ENCODE assay signal across 8 cellular contexts in the genomic region with DNA sequence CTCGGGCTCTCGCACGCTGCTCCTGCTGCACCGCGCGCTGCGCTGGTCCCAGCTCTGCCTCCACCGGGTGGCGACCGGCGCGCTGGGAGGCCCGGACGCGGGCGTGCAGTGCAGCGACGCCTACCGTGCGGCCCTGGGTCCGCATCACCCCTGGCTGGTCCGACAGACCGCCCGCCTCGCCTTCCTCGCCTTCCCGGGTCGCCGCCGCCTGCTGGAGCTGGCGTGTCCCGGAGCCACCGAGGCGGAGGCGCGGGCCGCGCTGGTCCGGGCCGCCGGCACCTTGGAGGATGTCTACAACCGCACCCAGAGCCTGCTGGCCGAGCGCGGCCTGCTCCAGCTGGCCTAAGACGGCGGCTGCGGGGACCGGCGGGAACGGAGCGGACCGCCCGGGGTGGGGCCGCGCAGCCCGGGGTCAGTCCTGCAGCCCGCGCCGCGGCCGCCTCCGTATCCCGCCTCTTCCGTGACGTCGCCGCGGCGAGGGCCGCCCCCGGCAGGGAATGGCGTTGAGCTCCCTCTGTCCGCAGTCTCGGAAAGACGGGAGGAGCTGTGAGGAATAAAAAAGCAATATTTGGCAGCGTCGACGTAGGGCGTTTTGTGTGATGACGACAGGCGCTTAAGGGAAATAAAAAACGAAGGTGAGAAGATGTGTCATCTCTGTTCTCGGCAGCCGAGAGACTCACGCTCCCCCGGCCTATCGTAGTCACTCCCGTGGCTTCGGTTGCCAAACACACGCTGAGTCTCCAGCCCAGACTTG. TPM values are rescaled to one million over a fixed set of nuclear protein-coding genes. Genes with fewer than 3 reads are reported as not detected.
DNase-seq lines count a peak whose midpoint lies in the region; ATAC-seq, FAIRE-seq and TF ChIP-seq lines count a peak whose summit lies in the region.

No MANE protein-coding gene starts in this region.

- peaks cover 27% of the 10 kb centered on the region for H3K4me1 ChIP-seq in A549

- peak overlapping the region; percentile 97 for H3K4me2 ChIP-seq in A549

- peak overlapping the region; percentile 62 for H3K4me3 ChIP-seq in A549

- DNase-seq in A549 (ENCODE audit: low read depth in 1 of 2, low spot score in 1 of 2) (peak; percentile 94 to 99), NCI-H2227 treated with DMSO at 0.1 percent for 48 hours (lab: John Stamatoyannopoulos, UW) (peak; percentile 63), cerebellar cortex (ENCODE audit: low spot score) (peak; percentile 85), kidney tubule cell (ENCODE audit: low spot score) (peak; percentile 88)
- DNase-seq in activated CD4-positive, CD25-positive, alpha-beta regulatory T cell treated with anti-CD3 and anti-CD28 coated beads, Interleukin-2, amount 50 U/mL, for 72 hours: peak; percentile 82
- DNase-seq in stimulated activated CD4-positive, alpha-beta T cell treated with anti-CD3 and anti-CD28 coated beads, Interleukin-15, amount 100 ng/mL, for 48 hours (ENCODE audit: low read depth in 2 of 2): peak; percentile 67 to 78

- CTCF ChIA-PET in A549 (lab: Yijun Ruan, JAX): interaction anchor here (0.5 to 9.4 kb wide), 61 partner anchors 10 to 369 kb away, joined by 3 to 271 read pairs (median 7); a partner anchor contains a TSS

- FAIRE-seq in A549 (lab: Jason Lieb, UNC): peak; percentile 88

- POLR2A ChIA-PET in A549 (lab: Yijun Ruan, JAX): interaction anchor here (0.6 to 2.3 kb wide), 28 partner anchors 9 to 198 kb away, joined by 3 to 25 read pairs (median 5); a partner anchor contains a TSS

- TF ChIP-seq POLR2A in A549 (IDR thresholded peaks at IDR 0.05; ENCODE audit: low read length): peak; percentile 90
- peak; percentile 49 for TF ChIP-seq POLR2A in GM18505 (IDR thresholded peaks at IDR 0.05; ENCODE audit: borderline replicate concordance, extremely low read depth, insufficient read depth, insufficient read length)

- peak; percentile 95 for TF ChIP-seq CTCF in A549 (IDR thresholded peaks at IDR 0.05)

- peak; percentile 89 to 92 for ATAC-seq in A549
- peak; percentile 79 for ATAC-seq in GM18505 (IDR thresholded peaks at IDR 0.05; ENCODE audit: unreplicated experiment)
- peak; percentile 76 for ATAC-seq in HG03025 (IDR thresholded peaks at IDR 0.05; ENCODE audit: low FRiP score, unreplicated experiment)

- peak; percentile 43 to 75; a peak in 4 of 5 replicates for TF ChIP-seq RAD21 in A549 (conservative IDR thresholded peaks at IDR 0.05 in 1 of 2, IDR thresholded peaks at IDR 0.05 in 1 of 2)

- no peak; a peak in 1 of 5 replicates for TF ChIP-seq EP300 in A549 (IDR thresholded peaks at IDR 0.05)

- 1% methylated on average over 64 of the region's 91 CpGs for WGBS in A549 (ENCODE audit: missing lambda C conversion rate)

- no peaks in the 10 kb centered on the region for H3K9me3 ChIP-seq in A549

- H3K27ac ChIP-seq in A549: peak overlapping the region; percentile 91 to 98

TF ChIP-seq in A549, 52 proteins besides CTCF, POLR2A, EP300 and RAD21 (continues in another document):
- TF ChIP-seq ZC3H11A (IDR thresholded peaks at IDR 0.05) (no peak), EHF (CRISPR knock-in tag; IDR thresholded peaks at IDR 0.05) (no peak), NFE2L2 (conservative IDR thresholded peaks at IDR 0.05; ENCODE audit: low read length) (no peak), MAZ (IDR thresholded peaks at IDR 0.05; ENCODE audit: borderline replicate concordance, low read depth, low read length) (no peak), HOXB13 (CRISPR knock-in tag; IDR thresholded peaks at IDR 0.05; ENCODE audit: low read depth) (no peak), HOXA7 (CRISPR knock-in tag; IDR thresholded peaks at IDR 0.05) (no peak), RNF2 (IDR thresholded peaks at IDR 0.05; ENCODE audit: borderline replicate concordance, low read depth) (0 out of 2 replicates have a peak, but pooled peaks have one; percentile 6), FOXS1 (CRISPR knock-in tag; IDR thresholded peaks at IDR 0.05) (no peak), RCOR1 (IDR thresholded peaks at IDR 0.05; ENCODE audit: low read depth, low read length) (no peak), FOSL2 (IDR thresholded peaks at IDR 0.05) (no peak), FOSL2 (CRISPR knock-in tag; IDR thresholded peaks at IDR 0.05) (peak; percentile 47), HEYL (CRISPR knock-in tag; IDR thresholded peaks at IDR 0.05) (no peak), CBX8 (IDR thresholded peaks at IDR 0.05) (no peak), CEBPB (IDR thresholded peaks at IDR 0.05) (no peak), TP53 (CRISPR knock-in tag; IDR thresholded peaks at IDR 0.05) (peak; percentile 64; the same call in 1 of the 2 replicates)
- TF ChIP-seq, protein P1, sequence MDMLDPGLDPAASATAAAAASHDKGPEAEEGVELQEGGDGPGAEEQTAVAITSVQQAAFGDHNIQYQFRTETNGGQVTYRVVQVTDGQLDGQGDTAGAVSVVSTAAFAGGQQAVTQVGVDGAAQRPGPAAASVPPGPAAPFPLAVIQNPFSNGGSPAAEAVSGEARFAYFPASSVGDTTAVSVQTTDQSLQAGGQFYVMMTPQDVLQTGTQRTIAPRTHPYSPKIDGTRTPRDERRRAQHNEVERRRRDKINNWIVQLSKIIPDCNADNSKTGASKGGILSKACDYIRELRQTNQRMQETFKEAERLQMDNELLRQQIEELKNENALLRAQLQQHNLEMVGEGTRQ (IDR thresholded peaks at IDR 0.05): no peak
- TF ChIP-seq, protein P2, sequence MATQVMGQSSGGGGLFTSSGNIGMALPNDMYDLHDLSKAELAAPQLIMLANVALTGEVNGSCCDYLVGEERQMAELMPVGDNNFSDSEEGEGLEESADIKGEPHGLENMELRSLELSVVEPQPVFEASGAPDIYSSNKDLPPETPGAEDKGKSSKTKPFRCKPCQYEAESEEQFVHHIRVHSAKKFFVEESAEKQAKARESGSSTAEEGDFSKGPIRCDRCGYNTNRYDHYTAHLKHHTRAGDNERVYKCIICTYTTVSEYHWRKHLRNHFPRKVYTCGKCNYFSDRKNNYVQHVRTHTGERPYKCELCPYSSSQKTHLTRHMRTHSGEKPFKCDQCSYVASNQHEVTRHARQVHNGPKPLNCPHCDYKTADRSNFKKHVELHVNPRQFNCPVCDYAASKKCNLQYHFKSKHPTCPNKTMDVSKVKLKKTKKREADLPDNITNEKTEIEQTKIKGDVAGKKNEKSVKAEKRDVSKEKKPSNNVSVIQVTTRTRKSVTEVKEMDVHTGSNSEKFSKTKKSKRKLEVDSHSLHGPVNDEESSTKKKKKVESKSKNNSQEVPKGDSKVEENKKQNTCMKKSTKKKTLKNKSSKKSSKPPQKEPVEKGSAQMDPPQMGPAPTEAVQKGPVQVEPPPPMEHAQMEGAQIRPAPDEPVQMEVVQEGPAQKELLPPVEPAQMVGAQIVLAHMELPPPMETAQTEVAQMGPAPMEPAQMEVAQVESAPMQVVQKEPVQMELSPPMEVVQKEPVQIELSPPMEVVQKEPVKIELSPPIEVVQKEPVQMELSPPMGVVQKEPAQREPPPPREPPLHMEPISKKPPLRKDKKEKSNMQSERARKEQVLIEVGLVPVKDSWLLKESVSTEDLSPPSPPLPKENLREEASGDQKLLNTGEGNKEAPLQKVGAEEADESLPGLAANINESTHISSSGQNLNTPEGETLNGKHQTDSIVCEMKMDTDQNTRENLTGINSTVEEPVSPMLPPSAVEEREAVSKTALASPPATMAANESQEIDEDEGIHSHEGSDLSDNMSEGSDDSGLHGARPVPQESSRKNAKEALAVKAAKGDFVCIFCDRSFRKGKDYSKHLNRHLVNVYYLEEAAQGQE (IDR thresholded peaks at IDR 0.05): peak; percentile 48
- TF ChIP-seq, protein P3, sequence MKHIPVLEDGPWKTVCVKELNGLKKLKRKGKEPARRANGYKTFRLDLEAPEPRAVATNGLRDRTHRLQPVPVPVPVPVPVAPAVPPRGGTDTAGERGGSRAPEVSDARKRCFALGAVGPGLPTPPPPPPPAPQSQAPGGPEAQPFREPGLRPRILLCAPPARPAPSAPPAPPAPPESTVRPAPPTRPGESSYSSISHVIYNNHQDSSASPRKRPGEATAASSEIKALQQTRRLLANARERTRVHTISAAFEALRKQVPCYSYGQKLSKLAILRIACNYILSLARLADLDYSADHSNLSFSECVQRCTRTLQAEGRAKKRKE (CRISPR knock-in tag; IDR thresholded peaks at IDR 0.05; ENCODE audit: low read depth): no peak
- TF ChIP-seq, protein P4, sequence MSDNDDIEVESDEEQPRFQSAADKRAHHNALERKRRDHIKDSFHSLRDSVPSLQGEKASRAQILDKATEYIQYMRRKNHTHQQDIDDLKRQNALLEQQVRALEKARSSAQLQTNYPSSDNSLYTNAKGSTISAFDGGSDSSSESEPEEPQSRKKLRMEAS (IDR thresholded peaks at IDR 0.05): peak; percentile 84
- TF ChIP-seq, protein P5, sequence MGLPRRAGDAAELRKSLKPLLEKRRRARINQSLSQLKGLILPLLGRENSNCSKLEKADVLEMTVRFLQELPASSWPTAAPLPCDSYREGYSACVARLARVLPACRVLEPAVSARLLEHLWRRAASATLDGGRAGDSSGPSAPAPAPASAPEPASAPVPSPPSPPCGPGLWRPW (IDR thresholded peaks at IDR 0.05): no peak

RNA-seq across cellular contexts. Expression of a gene that starts 1.4 kb away (rescaled TPM):
- polyA plus RNA-seq in A549 (2011; rRNA removed) (not detected in 2 replicates), A549 (2017; fragmentation: RNase III; extraction: RNeasy Plus Mini Kit Qiagen cat#74134 plus additional on column Dnase treatment) (not detected in 3 replicates)
- 0.04 and 0.06 TPM in 2 replicates for polyA plus RNA-seq in A549 (2012; cell fraction: cytosol; rRNA removed)
- 0.06 TPM in 1 of 2 replicates, not detected in the other for polyA plus RNA-seq in A549 (2012; cell fraction: nucleus; rRNA removed)
- polyA minus RNA-seq in A549 (2011; rRNA and poly(A)+ RNA removed): not detected in 2 replicates

RNA-seq across cellular contexts. Expression of a gene that starts 4.0 kb away (rescaled TPM):
- polyA plus RNA-seq in A549 (2011; rRNA removed): 0.50 and 0.58 TPM in 2 replicates
- 0.98 and 1.1 TPM in 2 replicates for polyA plus RNA-seq in A549 (2012; cell fraction: cytosol; rRNA removed)
- 0.83 and 2.1 TPM in 2 replicates for polyA plus RNA-seq in A549 (2012; cell fraction: nucleus; rRNA removed)
- polyA plus RNA-seq in A549 (2017; fragmentation: RNase III; extraction: RNeasy Plus Mini Kit Qiagen cat#74134 plus additional on column Dnase treatment): 0.39 to 1.1 TPM (median 0.81 TPM) in 3 replicates
- polyA minus RNA-seq in A549 (2011; rRNA and poly(A)+ RNA removed): not detected in 2 replicates

RNA-seq across cellular contexts. Expression of a gene that starts 5.8 kb away (rescaled TPM):
- polyA plus RNA-seq in A549 (2011; rRNA removed): 376 and 414 TPM in 2 replicates
- polyA plus RNA-seq in A549 (2012; cell fraction: cytosol; rRNA removed): 763 and 829 TPM in 2 replicates
- 423 and 460 TPM in 2 replicates for polyA plus RNA-seq in A549 (2012; cell fraction: nucleus; rRNA removed)
- polyA plus RNA-seq in A549 (2017; fragmentation: RNase III; extraction: RNeasy Plus Mini Kit Qiagen cat#74134 plus additional on column Dnase treatment): 387 to 424 TPM (median 414 TPM) in 3 replicates
- polyA minus RNA-seq in A549 (2011; rRNA and poly(A)+ RNA removed): 332 and 401 TPM in 2 replicates

RNA-seq across cellular contexts. Expression of a gene that starts 16.8 kb away (rescaled TPM):
- polyA plus RNA-seq in A549 (2011; rRNA removed) (17.0 and 20.2 TPM in 2 replicates), A549 (2017; fragmentation: RNase III; extraction: RNeasy Plus Mini Kit Qiagen cat#74134 plus additional on column Dnase treatment) (23.0 to 27.4 TPM (median 23.7 TPM) in 3 replicates)
- 24.5 and 30.1 TPM in 2 replicates for polyA plus RNA-seq in A549 (2012; cell fraction: cytosol; rRNA removed)
- 114 and 147 TPM in 2 replicates for polyA plus RNA-seq in A549 (2012; cell fraction: nucleus; rRNA removed)
- polyA minus RNA-seq in A549 (2011; rRNA and poly(A)+ RNA removed): 27.1 and 27.4 TPM in 2 replicates

Comparison
In these comparisons a context has a peak if more than half of its experiments do, and no peak if none do; other contexts are left out.
1. Peak in every context shown above with its lines: DNase-seq, ATAC-seq, H3K4me3 ChIP-seq and H3K27ac ChIP-seq.